Comparison of ENCODE assay signal across 23 cellular contexts in genomic region chr15:101625980-101626379, GRCh38. TPM values are rescaled to one million over a fixed set of nuclear protein-coding genes. Genes with fewer than 3 reads are reported as not detected.
DNase-seq lines count a peak whose midpoint lies in the region; ATAC-seq, FAIRE-seq and TF ChIP-seq lines count a peak whose summit lies in the region.
"Had no signal": no experiment of that assay in that cellular context is flagged by ENCODE, and none has a peak within 500 bp of the region (broad histone marks: within the 10 kb centered on the region; RNA-seq: fewer than 3 reads in every experiment).

No MANE protein-coding gene starts in this region.

- H3K27ac ChIP-seq in A549 (no peak overlapping the region), IMR-90 (ENCODE audit: insufficient read depth, low read length) (no peak overlapping the region)
- H3K27ac ChIP-seq: esophagus muscularis mucosa had no signal

- H3K9ac ChIP-seq in IMR-90 (ENCODE audit: low read depth, low read length) = no peak overlapping the region

- WGBS in A549 (ENCODE audit: missing lambda C conversion rate) = 89% methylated on average over 1 of the region's 1 CpG
- no CpG with 5 or more reads among the region's 1 CpG for WGBS in IMR-90 (ENCODE audit: extremely low coverage in 2 of 2, insufficient read length in 1 of 2), 2 experiments

- no peaks in the 10 kb centered on the region for H4K20me1 ChIP-seq in IMR-90 (ENCODE audit: insufficient read depth, low read length)

- no peak overlapping the region for H4K5ac ChIP-seq in IMR-90 (ENCODE audit: low read depth, low read length)

- H2BK20ac ChIP-seq in IMR-90 (ENCODE audit: low read depth, low read length) = no peak overlapping the region

- H3K4me1 ChIP-seq in A549 (no peaks in the 10 kb centered on the region), IMR-90 (ENCODE audit: control insufficient read depth, insufficient read depth, low read length) (no peaks in the 10 kb centered on the region; the same call in 1 of the 2 replicates)

- no peaks in the 10 kb centered on the region for H3K9me1 ChIP-seq in IMR-90 (ENCODE audit: insufficient read depth, low read length)

- H3K14ac ChIP-seq in IMR-90 (replicated peaks; ENCODE audit: low read depth, low read length) = no peak overlapping the region

- in situ Hi-C loops in IMR-90 (cut with MboI; ENCODE audit: low sequenced_read_pairs) = no loop called here

- ATAC-seq in A549 = no peak
- ATAC-seq in IMR-90 (ENCODE audit: low read depth) = 0 out of 2 replicates have a peak, but pooled peaks have one; percentile 27
- no peak for ATAC-seq in esophagus mucosa
- ATAC-seq in HG02642 (IDR thresholded peaks at IDR 0.05; ENCODE audit: poor library complexity, unreplicated experiment) = no peak
- ATAC-seq: K562 had no signal

- H4K91ac ChIP-seq in IMR-90 (ENCODE audit: insufficient read depth, low read depth, low read length) = no peak overlapping the region

- no peak overlapping the region for H2BK15ac ChIP-seq in IMR-90 (ENCODE audit: low read depth, low read length)

- DNase-seq in A549 (ENCODE audit: low read depth in 1 of 2, low spot score in 1 of 2) (no peak), IMR-90 (peak; percentile 25), bronchial epithelial cell (ENCODE audit: low read depth) (peak; percentile 26), iris pigment epithelial cell (ENCODE audit: low read depth) (peak; percentile 36), HuH-7 (ENCODE audit: low spot score) (no peak)
- no peak for DNase-seq in stimulated activated CD4-positive, alpha-beta T cell treated with anti-CD3 and anti-CD28 coated beads, Interleukin-1b, Interleukin-23, amount 100 ng/mL, for 48 hours
- DNase-seq: activated CD4-positive, alpha-beta T cell treated with anti-CD3 and anti-CD28 coated beads for 48 hours; C1 segment of cervical spinal cord; effector CD8-positive, alpha-beta T cell; kidney glomerular epithelial cell; mesenchymal stem cell; NCI-H187 treated with DMSO at 0.1 percent for 48 hours; NCI-H2227 treated with DMSO at 0.1 percent for 48 hours; NCI-H774; occipital lobe; OCI-M1; SHP77 had no signal

- H3K4me2 ChIP-seq in A549 (no peak overlapping the region), IMR-90 (ENCODE audit: low read depth, low read length) (no peak overlapping the region)

- no peak overlapping the region for H2AK9ac ChIP-seq in IMR-90 (replicated peaks; ENCODE audit: low read depth, low read length, poor library complexity)

- no peak for TF ChIP-seq RAD21 in A549 (conservative IDR thresholded peaks at IDR 0.05 in 1 of 2, IDR thresholded peaks at IDR 0.05 in 1 of 2)
- no peak for TF ChIP-seq RAD21 in IMR-90 (IDR thresholded peaks at IDR 0.05; ENCODE audit: low read length)

- H3K27me3 ChIP-seq in IMR-90 (ENCODE audit: control insufficient read depth, insufficient read depth, low read length) = no peaks in the 10 kb centered on the region
- H3K27me3 ChIP-seq in bronchial epithelial cell (ENCODE audit: control insufficient read depth, insufficient read depth, low read length) = no peaks in the 10 kb centered on the region
- H3K27me3 ChIP-seq: esophagus muscularis mucosa had no signal

- H3K56ac ChIP-seq in IMR-90 (ENCODE audit: extremely low read depth, insufficient read depth, low read length) = no peak overlapping the region

- no TSS peak for BruUV-seq in IMR-90 (replicated peaks; lab: Mats Ljungman, UMichigan)

- no peak for TF ChIP-seq EP300 in A549 (IDR thresholded peaks at IDR 0.05)

- no peak overlapping the region for H3K18ac ChIP-seq in IMR-90 (ENCODE audit: low read depth, low read length)

- CTCF ChIA-PET in A549 (lab: Yijun Ruan, JAX) = interaction anchor here (0.7 to 3.4 kb wide), 4 partner anchors 10 to 152 kb away, joined by 3 to 22 read pairs (median 4); no protein-coding TSS in a partner anchor
- CTCF ChIA-PET in IMR-90 (lab: Yijun Ruan, JAX) = interaction anchor here (1.1 kb wide), 1 partner anchor 18 kb away, joined by 3 read pairs; no protein-coding TSS in a partner anchor

- H3K79me1 ChIP-seq in IMR-90 (ENCODE audit: low read depth in 1 of 2, low read length in 2 of 2) = no peaks in the 10 kb centered on the region

- dilution Hi-C loops in IMR-90 (cut with HindIII; ENCODE audit: low sequenced_read_pairs, unreplicated experiment) = no loop called here

- POLR2A ChIA-PET in A549 (lab: Yijun Ruan, JAX) (no interaction called here), IMR-90 (lab: Charles Lee; ENCODE audit: unreplicated experiment) (no interaction called here)

- no peaks in the 10 kb centered on the region for H3K9me3 ChIP-seq in A549
- no peaks in the 10 kb centered on the region for H3K9me3 ChIP-seq in IMR-90 (ENCODE audit: control insufficient read depth, insufficient read depth, low read length)

- peak; percentile 89 for FAIRE-seq in A549 (lab: Jason Lieb, UNC)
- FAIRE-seq in bronchial epithelial cell (lab: Jason Lieb, UNC) = no peak
- FAIRE-seq: H54, K562, urothelium cell line had no signal

- no peak overlapping the region for H2AFZ ChIP-seq in IMR-90 (replicated peaks; ENCODE audit: low read length, poor library complexity)

- TF ChIP-seq POLR2A in A549 (IDR thresholded peaks at IDR 0.05; ENCODE audit: low read length) (no peak), IMR-90 (IDR thresholded peaks at IDR 0.05; ENCODE audit: low read depth, low read length) (no peak)

- H3K36me3 ChIP-seq in IMR-90 (ENCODE audit: control insufficient read depth, insufficient read depth, low read length) (no peaks in the 10 kb centered on the region), bronchial epithelial cell (ENCODE audit: control insufficient read depth, insufficient read depth, low read length) (no peaks in the 10 kb centered on the region)

- H2BK120ac ChIP-seq in IMR-90 (ENCODE audit: low read depth, low read length) = no peak overlapping the region

- TF ChIP-seq CTCF in A549 (IDR thresholded peaks at IDR 0.05) = no peak
- no peak for TF ChIP-seq CTCF in IMR-90 (conservative IDR thresholded peaks at IDR 0.05; ENCODE audit: low read depth, low read length)
- no peak for TF ChIP-seq CTCF in bronchial epithelial cell (IDR thresholded peaks at IDR 0.05; ENCODE audit: insufficient read depth, low read length, severe bottlenecking)

- H3K4ac ChIP-seq in IMR-90 (ENCODE audit: low read depth, low read length) = no peak overlapping the region

- H4K8ac ChIP-seq in IMR-90 (ENCODE audit: low read depth in 2 of 2, low read length in 2 of 2) = no peak overlapping the region

- H3K4me3 ChIP-seq in A549 (no peak overlapping the region), IMR-90 (ENCODE audit: insufficient read depth, low read depth, low read length) (no peak overlapping the region), bronchial epithelial cell (ENCODE audit: low read depth, low read length) (no peak overlapping the region)
- H3K4me3 ChIP-seq: esophagus muscularis mucosa, K562 had no signal

- intact Hi-C loops in IMR-90 (cut with micrococcal nuclease) = no loop called here

- H2BK5ac ChIP-seq in IMR-90 (ENCODE audit: low read depth, low read length, poor library complexity, severe bottlenecking) = no peak overlapping the region

- H2AK5ac ChIP-seq in IMR-90 (ENCODE audit: low read depth, low read length) = no peak overlapping the region

- no peak overlapping the region for H3K23ac ChIP-seq in IMR-90 (ENCODE audit: low read depth, low read length)

TF ChIP-seq in A549, 52 proteins besides CTCF, POLR2A, EP300 and RAD21:
- TF ChIP-seq SREBF2 (IDR thresholded peaks at IDR 0.05) = no peak
- TF ChIP-seq FOSB (CRISPR knock-in tag; IDR thresholded peaks at IDR 0.05) = no peak
- no peak for TF ChIP-seq ATOH8 (CRISPR knock-in tag; IDR thresholded peaks at IDR 0.05; ENCODE audit: low read depth)
- no peak for TF ChIP-seq POLR2AphosphoS2 (conservative IDR thresholded peaks at IDR 0.05; ENCODE audit: low read length)

TF ChIP-seq in IMR-90, 13 proteins besides CTCF, POLR2A, EP300 and RAD21:
- TF ChIP-seq CHD1 (IDR thresholded peaks at IDR 0.05; ENCODE audit: low read depth, low read length) = no peak
- no peak for TF ChIP-seq BHLHE40 (IDR thresholded peaks at IDR 0.05; ENCODE audit: low read depth, low read length)
- TF ChIP-seq RCOR1 (IDR thresholded peaks at IDR 0.05; ENCODE audit: insufficient replicate concordance, low read length) = no peak
- no peak for TF ChIP-seq NFE2L2 (IDR thresholded peaks at IDR 0.05; ENCODE audit: low read depth, low read length)

RNA-seq across cellular contexts. Expression of gene TM2D3, which starts 26.2 kb away (rescaled TPM):
- 76.6 TPM in 2 replicates for polyA plus RNA-seq in A549 (2011; rRNA removed)
- 43.2 and 45.1 TPM in 2 replicates for polyA plus RNA-seq in A549 (2012; cell fraction: cytosol; rRNA removed)
- 44.9 and 58.5 TPM in 2 replicates for polyA plus RNA-seq in A549 (2012; cell fraction: nucleus; rRNA removed)
- 37.5 to 40.6 TPM (median 39.6 TPM) in 3 replicates for polyA plus RNA-seq in A549 (2017; fragmentation: RNase III; extraction: RNeasy Plus Mini Kit Qiagen cat#74134 plus additional on column Dnase treatment)
- polyA minus RNA-seq in A549 (2011; rRNA and poly(A)+ RNA removed) = 54.6 and 60.5 TPM in 2 replicates
- total RNA-seq in IMR-90 (2012; rRNA removed) = 27.4 and 30.6 TPM in 2 replicates
- polyA plus RNA-seq in IMR-90 (2012; rRNA removed) = 34.5 and 35.5 TPM in 2 replicates
- polyA plus RNA-seq in IMR-90 (2012; cell fraction: cytosol; rRNA removed) = 54.5 and 74.3 TPM in 2 replicates
- polyA plus RNA-seq in IMR-90 (2012; cell fraction: nucleus; rRNA removed; ENCODE audit: low replicate concordance) = 33.7 and 52.5 TPM in 2 replicates
- 21.6 and 23.0 TPM in 2 replicates for total RNA-seq in bronchial epithelial cell
- total RNA-seq in esophagus mucosa = 16.8 TPM

Comparison
In these comparisons a context has a peak if more than half of its experiments do, and no peak if none do; other contexts are left out.
1. DNase-seq: peak in IMR-90 (single experiment), bronchial epithelial cell (single experiment) and iris pigment epithelial cell (single experiment); none in A549 (0 of 2), HuH-7 (single experiment) and stimulated activated CD4-positive, alpha-beta T cell treated with anti-CD3 and anti-CD28 coated beads, Interleukin-1b, Interleukin-23, amount 100 ng/mL, for 48 hours (single experiment).